Comparison of ENCODE assay signal across 28 cellular contexts in the genomic region with DNA sequence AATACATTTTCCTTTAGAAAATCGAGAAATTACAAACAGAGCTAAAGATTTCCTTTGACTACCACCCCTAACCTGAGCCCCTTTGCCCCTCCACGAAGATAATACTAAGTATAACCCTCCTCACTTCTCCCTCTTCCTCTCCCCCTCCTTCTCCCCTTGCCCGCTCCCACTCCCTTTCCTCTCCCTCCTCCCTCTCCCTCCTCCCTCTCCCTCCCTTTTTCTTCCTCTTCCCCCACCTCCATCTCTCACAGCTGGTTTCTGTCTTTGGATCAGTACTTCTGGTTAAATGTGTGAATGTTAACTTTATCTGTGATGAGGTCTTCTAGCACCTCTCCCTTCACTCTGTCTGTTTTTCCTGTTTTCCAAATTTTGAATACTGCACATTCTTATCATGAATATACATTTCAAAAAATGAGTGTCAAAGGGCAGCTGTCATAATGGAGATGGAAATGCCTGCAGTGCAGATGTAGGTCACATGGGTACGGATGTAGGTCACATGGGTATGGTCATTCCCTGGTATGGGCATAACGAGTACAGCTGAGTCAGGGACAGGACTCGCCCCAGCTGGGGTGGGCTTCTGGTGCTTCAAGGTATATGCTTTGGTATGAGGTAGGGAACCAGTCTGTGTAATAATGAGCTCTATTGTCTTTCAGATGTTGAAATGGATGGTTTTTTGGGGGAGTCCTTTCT. TPM values are rescaled to one million over a fixed set of nuclear protein-coding genes. Genes with fewer than 3 reads are reported as not detected.
DNase-seq lines count a peak whose midpoint lies in the region; ATAC-seq and TF ChIP-seq lines count a peak whose summit lies in the region.
"Had no signal": no experiment of that assay in that cellular context is flagged by ENCODE, and none has a peak within 500 bp of the region (broad histone marks: within the 10 kb centered on the region; RNA-seq: fewer than 3 reads in every experiment).

No MANE protein-coding gene starts in this region.

- H3K27ac Mint-ChIP-seq in T-helper 2 cell treated with Interferon-gamma antibody and Interleukin-4, amounts not matched to agents 5 μg/mL and 100 μg/mL, for 36 hours, result peak overlapping the region; percentile 2
- H3K27ac Mint-ChIP-seq in central memory CD8-positive, alpha-beta T cell (ENCODE audit: low read depth), result peak overlapping the region; percentile 47
- H3K27ac Mint-ChIP-seq in osteocyte (ENCODE audit: unreplicated experiment), result peak overlapping the region; percentile 6
- H3K27ac Mint-ChIP-seq: neural progenitor cell had no signal

- peaks cover 54% of the 10 kb centered on the region for H3K36me3 Mint-ChIP-seq in T-helper 2 cell treated with Interferon-gamma antibody and Interleukin-4, amounts not matched to agents 5 μg/mL and 100 μg/mL, for 36 hours (ENCODE audit: low read depth)
- peaks cover 59% of the 10 kb centered on the region for H3K36me3 Mint-ChIP-seq in central memory CD8-positive, alpha-beta T cell (ENCODE audit: insufficient read depth)
- H3K36me3 Mint-ChIP-seq in osteocyte (ENCODE audit: unreplicated experiment), result peaks cover 33% of the 10 kb centered on the region

- DNase-seq in T-helper 2 cell treated with Interferon-gamma antibody and Interleukin-4, amounts not matched to agents 5 μg/mL and 100 μg/mL, for 36 hours (ENCODE audit: low spot score), result no peak
- DNase-seq in T-helper 2 cell, result no peak
- DNase-seq in central memory CD8-positive, alpha-beta T cell (ENCODE audit: low spot score in 2 of 2), result no peak
- no peak for DNase-seq in osteocyte (ENCODE audit: extremely low spot score, unreplicated experiment)
- no peak for DNase-seq in sciatic nerve (ENCODE audit: low spot score)
- DNase-seq in C1 segment of cervical spinal cord (lab: John Stamatoyannopoulos, UW), result no peak
- DNase-seq: activated CD4-positive, alpha-beta T cell treated with anti-CD3 and anti-CD28 coated beads, Interleukin-2, amount 50 U/mL, for 1 hour; activated CD8-positive, alpha-beta memory T cell treated with anti-CD3 and anti-CD28 coated beads, Interleukin-2, amount 50 U/mL, for 4 hours; effector CD8-positive, alpha-beta T cell; erythroblast; H7; head of caudate nucleus; NCI-H1092 treated with DMSO at 0.1 percent for 48 hours; NCI-H187 treated with DMSO at 0.1 percent for 48 hours; NCI-H526 treated with DMSO at 0.1 percent for 48 hours; SHP77; stimulated activated naive CD8-positive, alpha-beta T cell treated with anti-CD3 and anti-CD28 coated beads, Interleukin-15, Interleukin-2, amounts not matched to agents 100 U/mL and 50 U/mL, for 24 hours; T1000 had no signal

- no peaks in the 10 kb centered on the region for H3K27me3 Mint-ChIP-seq in T-helper 2 cell treated with Interferon-gamma antibody and Interleukin-4, amounts not matched to agents 5 μg/mL and 100 μg/mL, for 36 hours (ENCODE audit: low read depth)
- H3K27me3 Mint-ChIP-seq in central memory CD8-positive, alpha-beta T cell, result no peaks in the 10 kb centered on the region
- H3K27me3 Mint-ChIP-seq in osteocyte (ENCODE audit: unreplicated experiment), result no peaks in the 10 kb centered on the region
- H3K27me3 Mint-ChIP-seq: IgD-negative memory B cell had no signal

- ATAC-seq in central memory CD8-positive, alpha-beta T cell (replicated peaks; ENCODE audit: extremely low read depth, poor library complexity, severe bottlenecking), result no peak
- ATAC-seq in GM21723 (IDR thresholded peaks at IDR 0.05; ENCODE audit: unreplicated experiment) (no peak), sciatic nerve (no peak)
- ATAC-seq: stimulated activated naive CD8-positive, alpha-beta T cell treated with anti-CD3 and anti-CD28 coated beads, Interleukin-15, Interleukin-2, amounts not matched to agents 100 U/mL and 50 U/mL, for 24 hours had no signal

- intact Hi-C loops in sciatic nerve (cut with DNase I), result no loop called here

- no peaks in the 10 kb centered on the region for H3K9me3 Mint-ChIP-seq in T-helper 2 cell treated with Interferon-gamma antibody and Interleukin-4, amounts not matched to agents 5 μg/mL and 100 μg/mL, for 36 hours
- H3K9me3 Mint-ChIP-seq in central memory CD8-positive, alpha-beta T cell, result no peaks in the 10 kb centered on the region
- H3K9me3 Mint-ChIP-seq in osteocyte (ENCODE audit: unreplicated experiment), result no peaks in the 10 kb centered on the region
- H3K9me3 Mint-ChIP-seq: IgD-negative memory B cell, neural progenitor cell had no signal

- TF ChIP-seq CTCF in osteocyte (IDR thresholded peaks at IDR 0.05), result no peak

- no peak for TF ChIP-seq RAD21 in Ishikawa (IDR thresholded peaks at IDR 0.05; ENCODE audit: low read depth)

- H3K4me3 Mint-ChIP-seq in T-helper 2 cell treated with Interferon-gamma antibody and Interleukin-4, amounts not matched to agents 5 μg/mL and 100 μg/mL, for 36 hours, result no peak overlapping the region
- H3K4me3 Mint-ChIP-seq in central memory CD8-positive, alpha-beta T cell, result no peak overlapping the region
- no peak overlapping the region for H3K4me3 Mint-ChIP-seq in osteocyte (ENCODE audit: unreplicated experiment)
- H3K4me3 Mint-ChIP-seq: IgD-negative memory B cell, neural progenitor cell had no signal

- TF ChIP-seq EP300 in Ishikawa (IDR thresholded peaks at IDR 0.05; ENCODE audit: borderline replicate concordance), result no peak

- H3K4me1 Mint-ChIP-seq in T-helper 2 cell treated with Interferon-gamma antibody and Interleukin-4, amounts not matched to agents 5 μg/mL and 100 μg/mL, for 36 hours (ENCODE audit: low read depth), result no peaks in the 10 kb centered on the region
- no peaks in the 10 kb centered on the region for H3K4me1 Mint-ChIP-seq in central memory CD8-positive, alpha-beta T cell
- peaks cover 10% of the 10 kb centered on the region for H3K4me1 Mint-ChIP-seq in osteocyte (ENCODE audit: unreplicated experiment)
- H3K4me1 Mint-ChIP-seq: IgD-negative memory B cell, neural progenitor cell had no signal

TF ChIP-seq in Ishikawa, 13 proteins besides CTCF, POLR2A, EP300 and RAD21:
- TF ChIP-seq, protein P1, sequence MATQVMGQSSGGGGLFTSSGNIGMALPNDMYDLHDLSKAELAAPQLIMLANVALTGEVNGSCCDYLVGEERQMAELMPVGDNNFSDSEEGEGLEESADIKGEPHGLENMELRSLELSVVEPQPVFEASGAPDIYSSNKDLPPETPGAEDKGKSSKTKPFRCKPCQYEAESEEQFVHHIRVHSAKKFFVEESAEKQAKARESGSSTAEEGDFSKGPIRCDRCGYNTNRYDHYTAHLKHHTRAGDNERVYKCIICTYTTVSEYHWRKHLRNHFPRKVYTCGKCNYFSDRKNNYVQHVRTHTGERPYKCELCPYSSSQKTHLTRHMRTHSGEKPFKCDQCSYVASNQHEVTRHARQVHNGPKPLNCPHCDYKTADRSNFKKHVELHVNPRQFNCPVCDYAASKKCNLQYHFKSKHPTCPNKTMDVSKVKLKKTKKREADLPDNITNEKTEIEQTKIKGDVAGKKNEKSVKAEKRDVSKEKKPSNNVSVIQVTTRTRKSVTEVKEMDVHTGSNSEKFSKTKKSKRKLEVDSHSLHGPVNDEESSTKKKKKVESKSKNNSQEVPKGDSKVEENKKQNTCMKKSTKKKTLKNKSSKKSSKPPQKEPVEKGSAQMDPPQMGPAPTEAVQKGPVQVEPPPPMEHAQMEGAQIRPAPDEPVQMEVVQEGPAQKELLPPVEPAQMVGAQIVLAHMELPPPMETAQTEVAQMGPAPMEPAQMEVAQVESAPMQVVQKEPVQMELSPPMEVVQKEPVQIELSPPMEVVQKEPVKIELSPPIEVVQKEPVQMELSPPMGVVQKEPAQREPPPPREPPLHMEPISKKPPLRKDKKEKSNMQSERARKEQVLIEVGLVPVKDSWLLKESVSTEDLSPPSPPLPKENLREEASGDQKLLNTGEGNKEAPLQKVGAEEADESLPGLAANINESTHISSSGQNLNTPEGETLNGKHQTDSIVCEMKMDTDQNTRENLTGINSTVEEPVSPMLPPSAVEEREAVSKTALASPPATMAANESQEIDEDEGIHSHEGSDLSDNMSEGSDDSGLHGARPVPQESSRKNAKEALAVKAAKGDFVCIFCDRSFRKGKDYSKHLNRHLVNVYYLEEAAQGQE (IDR thresholded peaks at IDR 0.05; ENCODE audit: low read depth), result no peak
- TF ChIP-seq CREB1 (IDR thresholded peaks at IDR 0.05; ENCODE audit: low read depth), result no peak
- TF ChIP-seq EGR1 (IDR thresholded peaks at IDR 0.05), result no peak
- TF ChIP-seq, protein P2, sequence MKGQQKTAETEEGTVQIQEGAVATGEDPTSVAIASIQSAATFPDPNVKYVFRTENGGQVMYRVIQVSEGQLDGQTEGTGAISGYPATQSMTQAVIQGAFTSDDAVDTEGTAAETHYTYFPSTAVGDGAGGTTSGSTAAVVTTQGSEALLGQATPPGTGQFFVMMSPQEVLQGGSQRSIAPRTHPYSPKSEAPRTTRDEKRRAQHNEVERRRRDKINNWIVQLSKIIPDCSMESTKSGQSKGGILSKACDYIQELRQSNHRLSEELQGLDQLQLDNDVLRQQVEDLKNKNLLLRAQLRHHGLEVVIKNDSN (IDR thresholded peaks at IDR 0.05), result peak; percentile 40; the same call in 1 of the 2 replicates
- TF ChIP-seq YY1 (IDR thresholded peaks at IDR 0.05; ENCODE audit: low read depth), result no peak
- TF ChIP-seq FOXM1 (IDR thresholded peaks at IDR 0.05; ENCODE audit: borderline replicate concordance, low read depth), result no peak
- TF ChIP-seq CEBPB (IDR thresholded peaks at IDR 0.05), result no peak
- TF ChIP-seq, protein P3, sequence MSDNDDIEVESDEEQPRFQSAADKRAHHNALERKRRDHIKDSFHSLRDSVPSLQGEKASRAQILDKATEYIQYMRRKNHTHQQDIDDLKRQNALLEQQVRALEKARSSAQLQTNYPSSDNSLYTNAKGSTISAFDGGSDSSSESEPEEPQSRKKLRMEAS (IDR thresholded peaks at IDR 0.05), result no peak

RNA-seq across cellular contexts. Expression of a gene that starts 54.3 kb away (rescaled TPM):
- total RNA-seq in osteocyte (not detected in 2 replicates), sciatic nerve (not detected)
- total RNA-seq: cerebellum, H7, lung microvascular endothelial cell, M059J, mucosa of gallbladder, posterior vena cava, vagina had no signal
